In the genomic region with DNA sequence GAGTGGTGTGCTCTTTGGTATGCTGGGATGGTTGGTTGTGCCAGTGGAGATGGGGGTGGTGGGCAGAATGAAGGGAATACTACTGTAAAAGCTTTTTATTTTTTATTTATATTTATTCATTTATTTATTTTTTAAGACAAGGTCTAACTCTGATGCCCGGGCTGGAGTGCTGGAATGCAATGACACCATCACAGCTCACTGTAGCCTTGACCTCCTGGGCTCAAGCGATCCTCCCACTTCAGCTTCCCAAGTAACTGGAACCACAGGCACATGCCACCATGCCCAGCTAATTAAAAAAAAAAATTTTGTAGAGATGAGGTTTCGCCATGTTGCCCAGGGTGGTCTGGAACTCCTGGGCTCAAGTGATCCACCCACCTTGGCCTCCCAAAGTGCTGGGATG, we compare ENCODE assay signal across 1 cellular context.
A peak's percentile ranks its signal among the peaks of the same experiment; 100 is the strongest.
TF ChIP-seq lines count a peak whose summit lies in the region.

No MANE protein-coding gene starts in this region.

TF ChIP-seq in HepG2, 621 proteins besides CTCF, POLR2A, EP300 and RAD21:
- TF ChIP-seq TEAD3 (CRISPR knock-in tag; optimal IDR thresholded peaks at IDR 0.05; ENCODE audit: borderline replicate concordance) (peak; percentile 26), NR2F6 (IDR thresholded peaks at IDR 0.05) (peak; percentile 32; the same call in 1 of the 2 replicates), NR2F6 (CRISPR knock-in tag; IDR thresholded peaks at IDR 0.05) (peak; percentile 36; the same call in 1 of the 2 replicates), NR2F1 (CRISPR knock-in tag; IDR thresholded peaks at IDR 0.05) (0 out of 4 replicates have a peak, but pooled peaks of 1 of the 2 experiments have one; percentile 39)
